In the genomic region with DNA sequence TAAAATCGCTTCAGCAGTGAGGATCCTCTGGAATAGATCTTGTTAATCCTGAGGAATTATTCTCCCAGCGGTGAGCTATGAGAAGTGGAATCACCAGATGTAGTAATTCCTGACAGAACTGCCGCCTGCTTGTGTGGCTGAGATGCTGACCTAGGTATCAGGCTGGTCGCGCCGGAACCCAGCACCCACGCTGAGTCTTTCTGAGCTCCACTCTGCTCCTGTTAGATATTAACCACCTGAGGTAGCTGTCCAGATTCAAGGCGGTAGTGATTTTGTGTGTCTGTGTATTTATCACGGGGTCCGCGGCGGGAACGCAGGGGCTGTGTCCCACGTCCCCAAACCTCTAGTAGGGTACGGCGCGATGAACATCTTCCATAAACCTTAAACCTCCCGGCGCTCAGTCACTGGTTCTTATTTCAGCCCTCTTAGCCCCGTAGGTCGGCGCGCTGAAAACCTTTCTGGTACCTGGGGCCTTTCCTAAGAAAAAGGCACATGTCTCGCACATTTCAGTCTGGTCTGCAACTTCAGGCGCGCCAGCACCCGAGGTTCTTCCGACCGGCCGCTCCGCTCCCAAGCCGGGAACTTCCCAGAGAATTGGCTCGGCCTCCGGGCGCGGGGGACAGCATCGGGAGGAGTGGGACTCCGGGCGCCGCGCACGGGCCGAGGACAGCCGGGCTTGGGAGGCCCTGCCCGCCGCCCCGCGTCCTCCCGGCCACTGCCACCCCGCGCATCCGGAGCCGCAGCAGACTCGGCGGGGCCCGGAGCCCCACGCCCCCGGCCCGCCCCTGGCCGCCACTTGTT, we compare ENCODE assay signal across 8 cellular contexts. TPM values are rescaled to one million over a fixed set of nuclear protein-coding genes. Genes with fewer than 3 reads are reported as not detected.
DNase-seq lines count a peak whose midpoint lies in the region; ATAC-seq and TF ChIP-seq lines count a peak whose summit lies in the region.

No MANE protein-coding gene starts in this region.

- H3K27me3 Mint-ChIP-seq in CD8-positive, alpha-beta memory T cell = peaks cover 0 to 1% of the 10 kb centered on the region in 2 donors

- no peak for TF ChIP-seq CTCF in neutrophil (IDR thresholded peaks at IDR 0.05)

- no peaks in the 10 kb centered on the region for H3K9me3 ChIP-seq in CD8-positive, alpha-beta memory T cell (ENCODE audit: low read length)
- H3K9me3 ChIP-seq in neutrophil = no peaks in the 10 kb centered on the region

- peak overlapping the region; percentile 69 for H3K27ac ChIP-seq in CD8-positive, alpha-beta memory T cell (ENCODE audit: low read depth, low read length)
- H3K27ac ChIP-seq in neutrophil = peak overlapping the region; percentile 98

- peak overlapping the region; percentile 92 to 97 (median 96) for H3K4me3 Mint-ChIP-seq in CD8-positive, alpha-beta memory T cell

- peaks cover 40% of the 10 kb centered on the region for H3K4me1 ChIP-seq in CD8-positive, alpha-beta memory T cell (ENCODE audit: insufficient read depth, low read length)
- H3K4me1 ChIP-seq in neutrophil (ENCODE audit: control insufficient read depth in 1 of 2, insufficient read depth in 1 of 2, low read depth in 1 of 2, low read length in 1 of 2) = peaks cover 22 to 25% of the 10 kb centered on the region in 2 experiments

- peak overlapping the region; percentile 56 to 96 (median 94) for H3K27ac Mint-ChIP-seq in CD8-positive, alpha-beta memory T cell

- POLR2A ChIA-PET in CD8-positive, alpha-beta memory T cell (lab: Charles Lee) = interaction anchor here (0.6 to 3.0 kb wide), 13 partner anchors 10 to 280 kb away, joined by 3 to 40 read pairs (median 6); partner anchors contain the start of genes ANKRD39 and CNNM4

- H3K9me3 Mint-ChIP-seq in CD8-positive, alpha-beta memory T cell = no peaks in the 10 kb centered on the region

- H3K4me1 Mint-ChIP-seq in CD8-positive, alpha-beta memory T cell = peaks cover 53 to 72% (median 62%) of the 10 kb centered on the region in 3 donors

- H3K4me3 ChIP-seq in CD8-positive, alpha-beta memory T cell (ENCODE audit: low read length) = peak overlapping the region; percentile 81
- peak overlapping the region; percentile 84 to 85 for H3K4me3 ChIP-seq in neutrophil (ENCODE audit: low read depth in 1 of 2, low read length in 1 of 2)

- no peaks in the 10 kb centered on the region for H3K27me3 ChIP-seq in CD8-positive, alpha-beta memory T cell (ENCODE audit: insufficient read depth, low read length, poor library complexity, severe bottlenecking)
- peaks cover 14% of the 10 kb centered on the region for H3K27me3 ChIP-seq in neutrophil

- DNase-seq in CD8-positive, alpha-beta memory T cell = no peak
- DNase-seq in HuH-7 (ENCODE audit: low spot score) = peak; percentile 73
- peak; percentile 43 for DNase-seq in activated CD4-positive, alpha-beta T cell treated with anti-CD3 and anti-CD28 coated beads for 48 hours
- peak; percentile 51 for DNase-seq in fibroblast of gingiva (ENCODE audit: low read depth)

- H3K36me3 Mint-ChIP-seq in CD8-positive, alpha-beta memory T cell = peaks cover 0 to 53% (median 12%) of the 10 kb centered on the region in 3 donors

- peaks cover 5% of the 10 kb centered on the region for H3K36me3 ChIP-seq in CD8-positive, alpha-beta memory T cell (ENCODE audit: insufficient read depth, low read length)
- H3K36me3 ChIP-seq in neutrophil = peaks cover 9% of the 10 kb centered on the region

- CTCF ChIA-PET in CD8-positive, alpha-beta memory T cell (lab: Charles Lee) = interaction anchor here (1.1 to 5.8 kb wide), 11 partner anchors 10 to 147 kb away, joined by 3 to 38 read pairs (median 7); partner anchors contain the start of genes ANKRD39 and CNNM4

- ATAC-seq in GM18873 (IDR thresholded peaks at IDR 0.05; ENCODE audit: low FRiP score, unreplicated experiment) (peak; percentile 7), GM19467 (IDR thresholded peaks at IDR 0.05; ENCODE audit: unreplicated experiment) (no peak), HG03039 (IDR thresholded peaks at IDR 0.05; ENCODE audit: unreplicated experiment) (no peak)

RNA-seq across cellular contexts. Expression of gene CNNM3, which starts 0.5 kb away (rescaled TPM):
- 10 to 100 TPM; 32.6 to 36.6 TPM for total RNA-seq in CD8-positive, alpha-beta memory T cell
- 13.0 TPM for polyA plus RNA-seq in CD8-positive, alpha-beta memory T cell

RNA-seq across cellular contexts. Expression of gene ANKRD23, which starts 28.3 kb away (rescaled TPM):
- 1 to 10 TPM; 3.8 to 3.9 TPM for total RNA-seq in CD8-positive, alpha-beta memory T cell
- 0.47 TPM for polyA plus RNA-seq in CD8-positive, alpha-beta memory T cell

RNA-seq across cellular contexts. Expression of gene ANKRD39, which starts 42.3 kb away (rescaled TPM):
- total RNA-seq in CD8-positive, alpha-beta memory T cell = 10 to 100 TPM; 30.9 to 32.2 TPM
- polyA plus RNA-seq in CD8-positive, alpha-beta memory T cell = 29.6 TPM

RNA-seq across cellular contexts. Expression of gene SEMA4C, which starts 54.4 kb away (rescaled TPM):
- total RNA-seq in CD8-positive, alpha-beta memory T cell = 10 to 100 TPM; 16.6 to 18.7 TPM
- polyA plus RNA-seq in CD8-positive, alpha-beta memory T cell = 7.1 TPM

RNA-seq across cellular contexts. Expression of gene CNNM4, which starts 54.8 kb away (rescaled TPM):
- 1 to 10 TPM; 6.9 to 7.2 TPM for total RNA-seq in CD8-positive, alpha-beta memory T cell
- polyA plus RNA-seq in CD8-positive, alpha-beta memory T cell = 4.1 TPM

Comparison
In these comparisons a context has a peak if more than half of its experiments do, and no peak if none do; other contexts are left out.
1. DNase-seq: peak in HuH-7 (single experiment), activated CD4-positive, alpha-beta T cell treated with anti-CD3 and anti-CD28 coated beads for 48 hours (single experiment) and fibroblast of gingiva (single experiment); none in CD8-positive, alpha-beta memory T cell (0 of 5).